1 cellular context compared by ENCODE assay signal in genomic region chr2:237923507-237924163, GRCh38.
TF ChIP-seq lines count a peak whose summit lies in the region.

No MANE protein-coding gene starts in this region.

TF ChIP-seq in HepG2, 621 proteins besides CTCF, POLR2A, EP300 and RAD21 (continued from another document and continues in another):
- no peak for TF ChIP-seq HINFP (CRISPR knock-in tag; IDR thresholded peaks at IDR 0.05; ENCODE audit: low read depth)
- no peak; the same call in 1 of the 2 replicates for TF ChIP-seq THAP11 (CRISPR knock-in tag; IDR thresholded peaks at IDR 0.05)
- TF ChIP-seq PLRG1 (conservative IDR thresholded peaks at IDR 0.05) = no peak
- no peak for TF ChIP-seq ATF4 (CRISPR knock-in tag; IDR thresholded peaks at IDR 0.05)
- no peak for TF ChIP-seq IKZF1 (IDR thresholded peaks at IDR 0.05)
- peak; percentile 84 for TF ChIP-seq ZNF768 (CRISPR knock-in tag; IDR thresholded peaks at IDR 0.05)
- TF ChIP-seq ZHX2 (IDR thresholded peaks at IDR 0.05; ENCODE audit: low read depth) = no peak
- no peak for TF ChIP-seq ZHX2 (CRISPR knock-in tag; IDR thresholded peaks at IDR 0.05; ENCODE audit: borderline replicate concordance)
- TF ChIP-seq FIP1L1 (IDR thresholded peaks at IDR 0.05; ENCODE audit: borderline replicate concordance, insufficient read depth, low read depth, low read length) = peak; percentile 93; the same call in 1 of the 2 replicates
- TF ChIP-seq TCF7L2 (IDR thresholded peaks at IDR 0.05; ENCODE audit: low read depth, low read length) = no peak
- TF ChIP-seq ZNF513 (CRISPR knock-in tag; conservative IDR thresholded peaks at IDR 0.05) = no peak
- TF ChIP-seq ZBTB38 (CRISPR knock-in tag; IDR thresholded peaks at IDR 0.05) = peak; percentile 38; the same call in 1 of the 2 replicates
- TF ChIP-seq ZBTB39 (CRISPR knock-in tag; IDR thresholded peaks at IDR 0.05) = 0 out of 2 replicates have a peak, but pooled peaks have one; percentile 27
- TF ChIP-seq NCOA5 (CRISPR knock-in tag; IDR thresholded peaks at IDR 0.05) = no peak
- no peak for TF ChIP-seq TCF12 (IDR thresholded peaks at IDR 0.05)
- no peak; the same call in 1 of the 2 replicates for TF ChIP-seq TCF12 (CRISPR knock-in tag; IDR thresholded peaks at IDR 0.05)
- TF ChIP-seq YEATS4 (CRISPR knock-in tag; IDR thresholded peaks at IDR 0.05; ENCODE audit: borderline replicate concordance) = peak; percentile 66; the same call in 1 of the 2 replicates
- TF ChIP-seq STAT5B (CRISPR knock-in tag; IDR thresholded peaks at IDR 0.05) = no peak
- TF ChIP-seq HDAC6 (IDR thresholded peaks at IDR 0.05; ENCODE audit: low read depth, low read length) = no peak
- no peak for TF ChIP-seq CERS6 (CRISPR knock-in tag; IDR thresholded peaks at IDR 0.05)
- no peak for TF ChIP-seq ETV5 (CRISPR knock-in tag; IDR thresholded peaks at IDR 0.05; ENCODE audit: borderline replicate concordance)
- 0 out of 2 replicates have a peak, but pooled peaks have one; percentile 51 for TF ChIP-seq THAP7 (CRISPR knock-in tag; IDR thresholded peaks at IDR 0.05)
- no peak for TF ChIP-seq SETDB1 (CRISPR knock-in tag; IDR thresholded peaks at IDR 0.05; ENCODE audit: borderline replicate concordance)
- TF ChIP-seq ZNF646 (CRISPR knock-in tag; IDR thresholded peaks at IDR 0.05) = no peak
- TF ChIP-seq CREBL2 (CRISPR knock-in tag; IDR thresholded peaks at IDR 0.05; ENCODE audit: borderline replicate concordance) = no peak
- TF ChIP-seq NFYB (CRISPR knock-in tag; IDR thresholded peaks at IDR 0.05) = no peak
- TF ChIP-seq ZBTB3 (CRISPR knock-in tag; IDR thresholded peaks at IDR 0.05; ENCODE audit: borderline replicate concordance, low read depth) = no peak
- TF ChIP-seq PAX8 (CRISPR knock-in tag; IDR thresholded peaks at IDR 0.05; ENCODE audit: borderline replicate concordance) = no peak
- 0 out of 2 replicates have a peak, but pooled peaks have one; percentile 26 for TF ChIP-seq ZNF160 (CRISPR knock-in tag; IDR thresholded peaks at IDR 0.05)
- TF ChIP-seq PAWR (CRISPR knock-in tag; IDR thresholded peaks at IDR 0.05; ENCODE audit: borderline replicate concordance) = no peak
- TF ChIP-seq ZNF317 (CRISPR knock-in tag; IDR thresholded peaks at IDR 0.05) = no peak
- no peak for TF ChIP-seq NCOR1 (IDR thresholded peaks at IDR 0.05; ENCODE audit: borderline replicate concordance, low read length)
- no peak for TF ChIP-seq ZNF619 (CRISPR knock-in tag; IDR thresholded peaks at IDR 0.05)
- no peak for TF ChIP-seq ZNF672 (CRISPR knock-in tag; IDR thresholded peaks at IDR 0.05)
- no peak for TF ChIP-seq ZNF460 (CRISPR knock-in tag; IDR thresholded peaks at IDR 0.05; ENCODE audit: borderline replicate concordance)
- no peak for TF ChIP-seq NAIF1 (CRISPR knock-in tag; IDR thresholded peaks at IDR 0.05; ENCODE audit: borderline replicate concordance)
- TF ChIP-seq BRCA1 (CRISPR knock-in tag; IDR thresholded peaks at IDR 0.05) = no peak
- no peak for TF ChIP-seq ZNF496 (CRISPR knock-in tag; IDR thresholded peaks at IDR 0.05; ENCODE audit: insufficient replicate concordance)
- no peak for TF ChIP-seq SMAD1 (CRISPR knock-in tag; IDR thresholded peaks at IDR 0.05; ENCODE audit: borderline replicate concordance, low read depth)
- TF ChIP-seq FOXM1 (CRISPR knock-in tag; IDR thresholded peaks at IDR 0.05) = no peak
- TF ChIP-seq ZNF180 (CRISPR knock-in tag; IDR thresholded peaks at IDR 0.05; ENCODE audit: borderline replicate concordance, low read depth) = no peak
- TF ChIP-seq ARNTL (CRISPR knock-in tag; IDR thresholded peaks at IDR 0.05) = no peak
- no peak for TF ChIP-seq RARG (CRISPR knock-in tag; IDR thresholded peaks at IDR 0.05; ENCODE audit: low read depth)
- no peak for TF ChIP-seq RAD51 (IDR thresholded peaks at IDR 0.05; ENCODE audit: borderline replicate concordance)
- TF ChIP-seq ZFP36L1 (CRISPR knock-in tag; IDR thresholded peaks at IDR 0.05) = no peak
- no peak for TF ChIP-seq NR2F2 (IDR thresholded peaks at IDR 0.05; ENCODE audit: borderline replicate concordance, low read depth)
- no peak for TF ChIP-seq NFE2L1 (CRISPR knock-in tag; IDR thresholded peaks at IDR 0.05; ENCODE audit: borderline replicate concordance)
